23 cellular contexts compared by ENCODE assay signal in the genomic region with DNA sequence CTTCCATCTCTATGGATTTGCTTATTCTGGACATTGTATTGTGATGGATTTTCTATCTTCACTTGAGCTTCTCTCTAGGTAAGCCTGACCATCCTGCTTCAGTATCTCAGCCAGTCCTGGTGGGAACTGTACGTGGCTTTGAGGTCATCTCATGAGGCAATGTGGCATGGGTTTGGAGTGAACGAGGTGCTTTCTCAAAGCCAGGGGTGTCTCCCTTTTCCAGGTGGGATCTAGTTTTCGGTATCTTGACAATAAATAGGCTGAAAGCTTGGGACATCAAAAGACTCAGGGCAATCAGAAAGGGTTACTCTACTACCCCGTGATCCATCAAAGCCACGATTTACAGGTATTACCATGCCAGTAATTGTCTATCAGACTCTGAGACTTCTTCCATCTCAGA.
"Had no signal": no experiment of that assay in that cellular context is flagged by ENCODE, and none has a peak within 500 bp of the region (broad histone marks: within the 10 kb centered on the region; RNA-seq: fewer than 3 reads in every experiment).

No MANE protein-coding gene starts in this region.

- H3K27me3 Mint-ChIP-seq: activated CD4-positive, alpha-beta T cell treated with anti-CD3 and anti-CD28 coated beads for 36 hours; activated CD4-positive, alpha-beta T cell treated with anti-CD3 and anti-CD28 coated beads, Interleukin-2, amount 10 ng/mL, durations not matched to agents 24 days and 14 days; activated naive CD8-positive, alpha-beta T cell; central memory CD8-positive, alpha-beta T cell had no signal

- DNase-seq: activated CD4-positive, alpha-beta T cell treated with anti-CD3 and anti-CD28 coated beads for 36 hours; activated CD4-positive, alpha-beta T cell treated with anti-CD3 and anti-CD28 coated beads, Interleukin-2, amount 10 ng/mL, durations not matched to agents 24 days and 14 days; activated CD4-positive, CD25-positive, alpha-beta regulatory T cell; activated CD4-positive, CD25-positive, alpha-beta regulatory T cell treated with anti-CD3 and anti-CD28 coated beads, Interleukin-2, amount 50 U/mL, for 72 hours; activated effector memory CD4-positive, alpha-beta T cell treated with Interleukin-2 at 50 U/mL for 16 hours; activated gamma-delta T cell treated with Interleukin-2 at 50 U/mL for 16 hours; activated naive CD4-positive, alpha-beta T cell treated with anti-CD3 and anti-CD28 coated beads, Interleukin-2, amount 50 U/mL, for 16 hours; activated naive CD4-positive, alpha-beta T cell treated with Interleukin-2 at 50 U/mL for 16 hours; activated T-cell treated with anti-CD3 and anti-CD28 coated beads, Interleukin-2, amount 50 U/mL, for 1 hour; amniotic stem cell; anterior cingulate cortex; brain microvascular endothelial cell; dorsolateral prefrontal cortex; effector memory CD4-positive, alpha-beta T cell; erythroblast; esophagus squamous epithelium; foreskin melanocyte; head of caudate nucleus; T-helper 2 cell had no signal

- ATAC-seq: activated CD4-positive, alpha-beta T cell treated with anti-CD3 and anti-CD28 coated beads for 36 hours had no signal

- H3K4me3 Mint-ChIP-seq: activated CD4-positive, alpha-beta T cell treated with anti-CD3 and anti-CD28 coated beads for 36 hours; activated CD4-positive, alpha-beta T cell treated with anti-CD3 and anti-CD28 coated beads, Interleukin-2, amount 10 ng/mL, durations not matched to agents 24 days and 14 days; activated naive CD8-positive, alpha-beta T cell; activated T-helper 1 cell treated with anti-CD3 and anti-CD28 coated beads, Interleukin-12 subunit alpha, Interleukin-12 subunit beta, Interleukin-2, Interleukin-4 antibody, amounts not matched to agents 30 ng/mL and 10 ng/mL and 1 ng/mL, durations not matched to agents 14 hours and 24 hours and 36 hours; central memory CD8-positive, alpha-beta T cell; dendritic cell treated with granulocyte-macrophage colony-stimulating factor and Interleukin-4, amounts not matched to agents 40 ng/mL and 50 ng/mL, for 4 days had no signal

- H3K27ac Mint-ChIP-seq: activated CD4-positive, alpha-beta T cell treated with anti-CD3 and anti-CD28 coated beads for 36 hours; activated CD4-positive, alpha-beta T cell treated with anti-CD3 and anti-CD28 coated beads, Interleukin-2, amount 10 ng/mL, durations not matched to agents 24 days and 14 days; activated naive CD8-positive, alpha-beta T cell; activated T-helper 1 cell treated with anti-CD3 and anti-CD28 coated beads, Interleukin-12 subunit alpha, Interleukin-12 subunit beta, Interleukin-2, Interleukin-4 antibody, amounts not matched to agents 30 ng/mL and 10 ng/mL and 1 ng/mL, durations not matched to agents 14 hours and 24 hours and 36 hours; dendritic cell treated with granulocyte-macrophage colony-stimulating factor and Interleukin-4, amounts not matched to agents 40 ng/mL and 50 ng/mL, for 4 days had no signal

- H3K9me3 Mint-ChIP-seq: activated T-helper 1 cell treated with anti-CD3 and anti-CD28 coated beads, Interleukin-12 subunit alpha, Interleukin-12 subunit beta, Interleukin-2, Interleukin-4 antibody, amounts not matched to agents 30 ng/mL and 10 ng/mL and 1 ng/mL, durations not matched to agents 14 hours and 24 hours and 36 hours; central memory CD8-positive, alpha-beta T cell had no signal
